ENCODE assay signal across 27 cellular contexts in the genomic region with DNA sequence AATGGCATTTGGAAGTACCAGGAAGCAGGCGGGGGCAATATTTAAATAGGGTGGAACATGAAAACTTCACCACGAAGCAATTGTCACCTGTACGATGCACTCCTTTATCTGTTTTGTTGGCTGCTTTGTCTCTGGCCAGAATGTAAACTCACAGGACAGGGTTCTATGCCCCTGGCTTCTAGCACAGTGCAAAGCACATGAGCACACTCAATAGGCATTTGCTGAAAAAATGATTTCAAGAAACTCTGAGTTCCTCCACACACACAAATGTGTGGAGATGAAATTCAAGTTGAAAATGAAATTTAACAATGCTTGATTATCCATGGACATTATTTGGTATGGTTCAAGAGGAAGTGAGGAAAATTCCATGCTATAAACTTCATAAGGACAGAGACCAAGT.
DNase-seq lines count a peak whose midpoint lies in the region; ATAC-seq and TF ChIP-seq lines count a peak whose summit lies in the region.
"Had no signal": no experiment of that assay in that cellular context is flagged by ENCODE, and none has a peak within 500 bp of the region (broad histone marks: within the 10 kb centered on the region; RNA-seq: fewer than 3 reads in every experiment).

No MANE protein-coding gene starts in this region.

- H2BK120ac ChIP-seq in IMR-90 (ENCODE audit: low read depth, low read length) = peak overlapping the region; percentile 67
- no peak overlapping the region for H2BK120ac ChIP-seq in mesenchymal stem cell (ENCODE audit: low read depth, low read length)

- H3K27ac ChIP-seq in IMR-90 (ENCODE audit: insufficient read depth, low read length) (no peak overlapping the region; the same call in 1 of the 2 replicates), mammary epithelial cell (ENCODE audit: insufficient read depth, low read depth, low read length) (peak overlapping the region; percentile 98), mesenchymal stem cell (ENCODE audit: low read length, poor library complexity, severe bottlenecking) (peak overlapping the region; percentile 48), transverse colon (no peak overlapping the region)
- H3K27ac ChIP-seq: cardiac muscle cell, colonic mucosa, lower lobe of right lung had no signal

- H2BK5ac ChIP-seq in IMR-90 (ENCODE audit: low read depth, low read length, poor library complexity, severe bottlenecking) (peak overlapping the region; percentile 86), mesenchymal stem cell (ENCODE audit: low read depth, low read length, poor library complexity, severe bottlenecking) (no peak overlapping the region)

- H3K9ac ChIP-seq in IMR-90 (ENCODE audit: low read depth, low read length) = no peak overlapping the region
- H3K9ac ChIP-seq in mammary epithelial cell (ENCODE audit: insufficient read depth, low read length) = peak overlapping the region; percentile 53
- peak overlapping the region; percentile 53 for H3K9ac ChIP-seq in mesenchymal stem cell (ENCODE audit: low read length)

- H3K4me1 ChIP-seq in IMR-90 (ENCODE audit: control insufficient read depth, insufficient read depth, low read length) (peaks cover 15% of the 10 kb centered on the region), mammary epithelial cell (ENCODE audit: insufficient read depth, low read length) (peaks cover 63% of the 10 kb centered on the region), mesenchymal stem cell (ENCODE audit: control insufficient read depth, insufficient read depth, low read depth, low read length) (peaks cover 11% of the 10 kb centered on the region), Caco-2 (no peaks in the 10 kb centered on the region), transverse colon (no peaks in the 10 kb centered on the region)
- H3K4me1 ChIP-seq: colonic mucosa, lower lobe of right lung had no signal

- peaks cover 7% of the 10 kb centered on the region for H3K9me1 ChIP-seq in IMR-90 (ENCODE audit: insufficient read depth, low read length)

- peak overlapping the region; percentile 64 for H2AK5ac ChIP-seq in IMR-90 (ENCODE audit: low read depth, low read length)
- H2AK5ac ChIP-seq in mesenchymal stem cell (ENCODE audit: low read length, severe bottlenecking) = no peak overlapping the region

- POLR2A ChIA-PET in IMR-90 (lab: Charles Lee; ENCODE audit: unreplicated experiment) = interaction anchor here (0.7 kb wide), 1 partner anchor 13 kb away, joined by 3 read pairs; no protein-coding TSS in a partner anchor
- POLR2A ChIA-PET in Caco-2 (lab: Charles Lee) = no interaction called here

- H3K79me2 ChIP-seq in mammary epithelial cell (ENCODE audit: insufficient read depth, low read length) = no peaks in the 10 kb centered on the region

- H2BK20ac ChIP-seq in IMR-90 (ENCODE audit: low read depth, low read length) = peak overlapping the region; percentile 60

- H2AFZ ChIP-seq in IMR-90 (replicated peaks; ENCODE audit: low read length, poor library complexity) (peak overlapping the region; percentile 56), mammary epithelial cell (ENCODE audit: low read depth, low read length) (no peak overlapping the region), mesenchymal stem cell (ENCODE audit: low read depth, low read length) (no peak overlapping the region)

- H4K8ac ChIP-seq in IMR-90 (ENCODE audit: low read depth in 2 of 2, low read length in 2 of 2) (peak overlapping the region; percentile 67 to 70), mesenchymal stem cell (ENCODE audit: low read length) (no peak overlapping the region)

- peak overlapping the region; percentile 18 to 86 for H2BK12ac ChIP-seq in mesenchymal stem cell (ENCODE audit: low read length in 2 of 2)

- 83% methylated on average over 1 of the region's 3 CpGs; no CpG with 5 or more reads in 1 of the 2 experiments for WGBS in IMR-90 (ENCODE audit: extremely low coverage in 2 of 2, insufficient read length in 1 of 2), 2 experiments
- 86% methylated on average over 3 of the region's 3 CpGs for WGBS in mammary epithelial cell (ENCODE audit: low coverage, missing lambda C conversion rate)
- 86% methylated on average over 3 of the region's 3 CpGs for WGBS in mesenchymal stem cell
- WGBS in transverse colon (ENCODE audit: low coverage in 1 of 2), 2 donors = 44 to 69% methylated on average over 3 of the region's 3 CpGs

- TF ChIP-seq POLR2A in IMR-90 (IDR thresholded peaks at IDR 0.05; ENCODE audit: low read depth, low read length) (no peak), erythroblast (IDR thresholded peaks at IDR 0.05; ENCODE audit: low read length) (no peak), transverse colon (IDR thresholded peaks at IDR 0.05) (no peak)

- peak overlapping the region; percentile 56 for H4K91ac ChIP-seq in IMR-90 (ENCODE audit: insufficient read depth, low read depth, low read length)
- H4K91ac ChIP-seq in mesenchymal stem cell (ENCODE audit: low read length) = no peak overlapping the region

- H3K4ac ChIP-seq in IMR-90 (ENCODE audit: low read depth, low read length) = peak overlapping the region; percentile 27
- H3K4ac ChIP-seq in mesenchymal stem cell (ENCODE audit: low read depth in 1 of 2, low read length in 2 of 2) = peak overlapping the region in 1 of 2 experiments; percentile 32

- no peaks in the 10 kb centered on the region for H3K36me3 ChIP-seq in IMR-90 (ENCODE audit: control insufficient read depth, insufficient read depth, low read length)
- no peaks in the 10 kb centered on the region for H3K36me3 ChIP-seq in mammary epithelial cell (ENCODE audit: insufficient read depth, low read length)
- H3K36me3 ChIP-seq in mesenchymal stem cell (ENCODE audit: control insufficient read depth in 1 of 2, insufficient read depth in 2 of 2, low read depth in 1 of 2, low read length in 2 of 2) = no peaks in the 10 kb centered on the region
- no peaks in the 10 kb centered on the region for H3K36me3 ChIP-seq in Caco-2 (ENCODE audit: control insufficient read depth, insufficient read depth, low read length)
- no peaks in the 10 kb centered on the region for H3K36me3 ChIP-seq in transverse colon
- H3K36me3 ChIP-seq: cardiac muscle cell, colonic mucosa, lower lobe of right lung, suprapubic skin had no signal

- H3K23ac ChIP-seq in IMR-90 (ENCODE audit: low read depth, low read length) (peak overlapping the region; percentile 49; the same call in 1 of the 2 replicates), mesenchymal stem cell (ENCODE audit: low read length in 2 of 2) (no peak overlapping the region)

- no peak overlapping the region for H3K4me3 Mint-ChIP-seq in Caco-2 (ENCODE audit: unreplicated experiment)
- H3K4me3 Mint-ChIP-seq: activated B cell treated with CpG ODN at 0.5 μM for 24 hours; activated CD4-positive, alpha-beta T cell treated with anti-CD3 and anti-CD28 coated beads, Interleukin-2, amount 10 ng/mL, durations not matched to agents 7 days and 5 days; B cell; CD4-positive, alpha-beta memory T cell; natural killer cell had no signal

- no peak overlapping the region; the same call in 1 of the 2 replicates for H4K5ac ChIP-seq in IMR-90 (ENCODE audit: low read depth, low read length)

- H3K4me2 ChIP-seq in IMR-90 (ENCODE audit: low read depth, low read length) (peak overlapping the region; percentile 48; the same call in 1 of the 2 replicates), mammary epithelial cell (ENCODE audit: insufficient read depth, low read depth, low read length) (peak overlapping the region; percentile 16), mesenchymal stem cell (ENCODE audit: low read length, poor library complexity, severe bottlenecking) (no peak overlapping the region)

- H3K4me1 Mint-ChIP-seq in Caco-2 (ENCODE audit: low read depth, unreplicated experiment) = no peaks in the 10 kb centered on the region
- H3K4me1 Mint-ChIP-seq: activated B cell treated with CpG ODN at 0.5 μM for 24 hours; activated CD4-positive, alpha-beta T cell treated with anti-CD3 and anti-CD28 coated beads, Interleukin-2, amount 10 ng/mL, durations not matched to agents 7 days and 5 days; B cell; CD4-positive, alpha-beta memory T cell; natural killer cell had no signal

- no peaks in the 10 kb centered on the region for H3K79me1 ChIP-seq in IMR-90 (ENCODE audit: low read depth in 1 of 2, low read length in 2 of 2)
- H3K79me1 ChIP-seq in mesenchymal stem cell (replicated peaks; ENCODE audit: low read length, poor library complexity, severe bottlenecking) = no peaks in the 10 kb centered on the region

- no peak overlapping the region for H2AK9ac ChIP-seq in IMR-90 (replicated peaks; ENCODE audit: low read depth, low read length, poor library complexity)

- DNase-seq in AG10803 (ENCODE audit: low read depth) = peak; percentile 13
- DNase-seq in IMR-90 = peak; percentile 34
- DNase-seq in mammary epithelial cell = no peak
- no peak for DNase-seq in mesenchymal stem cell
- no peak for DNase-seq in erythroblast (lab: John Stamatoyannopoulos, UW)
- no peak for DNase-seq in Caco-2
- DNase-seq in transverse colon = no peak
- DNase-seq: activated B cell treated with CpG ODN at 0.5 μM for 24 hours; activated CD4-positive, alpha-beta T cell treated with anti-CD3 and anti-CD28 coated beads, Interleukin-2, amount 10 ng/mL, durations not matched to agents 7 days and 5 days; activated effector memory CD4-positive, alpha-beta T cell treated with Interleukin-2 at 50 U/mL for 16 hours; CD4-positive, alpha-beta memory T cell; colonic mucosa; DMS 273 treated with DMSO at 0.1 percent for 48 hours; effector CD4-positive, alpha-beta T cell; kidney glomerular epithelial cell; lower lobe of right lung; natural killer cell; NCI-H1092; NCI-H187; NCI-H446 treated with DMSO at 0.1 percent for 48 hours; occipital lobe; stimulated activated naive CD4-positive, alpha-beta T cell had no signal

- BruUV-seq in IMR-90 (replicated peaks; lab: Mats Ljungman, UMichigan) (no TSS peak), mammary epithelial cell (replicated peaks; lab: Mats Ljungman, UMichigan) (no TSS peak), Caco-2 (replicated peaks; lab: Mats Ljungman, UMichigan) (no TSS peak)

- no peak for TF ChIP-seq RAD21 in IMR-90 (IDR thresholded peaks at IDR 0.05; ENCODE audit: low read length)

- no peaks in the 10 kb centered on the region for H3K27me3 ChIP-seq in IMR-90 (ENCODE audit: control insufficient read depth, insufficient read depth, low read length)
- no peaks in the 10 kb centered on the region for H3K27me3 ChIP-seq in mammary epithelial cell (ENCODE audit: insufficient read depth, low read length)
- H3K27me3 ChIP-seq in mesenchymal stem cell (ENCODE audit: control insufficient read depth in 1 of 2, insufficient read depth in 1 of 2, low read length in 2 of 2) = no peaks in the 10 kb centered on the region
- H3K27me3 ChIP-seq in Caco-2 (replicated peaks; ENCODE audit: control insufficient read depth, insufficient read depth, low read length) = no peaks in the 10 kb centered on the region
- H3K27me3 ChIP-seq in transverse colon = no peaks in the 10 kb centered on the region
- H3K27me3 ChIP-seq: cardiac muscle cell, colonic mucosa, suprapubic skin had no signal

- H3K9me3 ChIP-seq in IMR-90 (ENCODE audit: control insufficient read depth, insufficient read depth, low read length) (no peaks in the 10 kb centered on the region), mammary epithelial cell (replicated peaks; ENCODE audit: insufficient read depth, low read length) (peaks cover 3% of the 10 kb centered on the region), mesenchymal stem cell (ENCODE audit: control insufficient read depth, low read length) (peaks cover 3% of the 10 kb centered on the region), Caco-2 (no peaks in the 10 kb centered on the region), transverse colon (no peaks in the 10 kb centered on the region)
- H3K9me3 ChIP-seq: colonic mucosa, lower lobe of right lung, suprapubic skin had no signal

- peak overlapping the region; percentile 96; the same call in 1 of the 2 replicates for H3K18ac ChIP-seq in IMR-90 (ENCODE audit: low read depth, low read length)
- no peak overlapping the region for H3K18ac ChIP-seq in mesenchymal stem cell (ENCODE audit: low read depth in 1 of 2, low read length in 2 of 2)

- H3K27me3 Mint-ChIP-seq in Caco-2 (ENCODE audit: insufficient read depth, unreplicated experiment) = no peaks in the 10 kb centered on the region
- H3K27me3 Mint-ChIP-seq: activated B cell treated with CpG ODN at 0.5 μM for 24 hours; activated CD4-positive, alpha-beta T cell treated with anti-CD3 and anti-CD28 coated beads, Interleukin-2, amount 10 ng/mL, durations not matched to agents 7 days and 5 days; B cell; CD4-positive, alpha-beta memory T cell had no signal

- ATAC-seq in IMR-90 (ENCODE audit: low read depth) (no peak; the same call in 1 of the 2 replicates), GM21528 (IDR thresholded peaks at IDR 0.05; ENCODE audit: low FRiP score, unreplicated experiment) (no peak)
- ATAC-seq: activated naive CD4-positive, alpha-beta T cell treated with anti-CD3 and anti-CD28 coated beads, Interleukin-2, amount 50 U/mL, for 72 hours; lower lobe of right lung; natural killer cell had no signal

- TF ChIP-seq EP300 in transverse colon (IDR thresholded peaks at IDR 0.05; ENCODE audit: low read depth) = no peak

- no peak overlapping the region for H3K56ac ChIP-seq in IMR-90 (ENCODE audit: extremely low read depth, insufficient read depth, low read length)

- dilution Hi-C loops in IMR-90 (cut with HindIII; ENCODE audit: low sequenced_read_pairs, unreplicated experiment) = no loop called here
- dilution Hi-C loops in mammary epithelial cell (cut with HindIII; ENCODE audit: low sequenced_read_pairs) = no loop called here

- H3K14ac ChIP-seq in IMR-90 (replicated peaks; ENCODE audit: low read depth, low read length) (peak overlapping the region; percentile 28; the same call in 1 of the 2 replicates), mesenchymal stem cell (ENCODE audit: low read length in 2 of 2) (no peak overlapping the region)

- TF ChIP-seq CTCF in AG10803 (conservative IDR thresholded peaks at IDR 0.05; ENCODE audit: low read length) = no peak
- TF ChIP-seq CTCF in IMR-90 (conservative IDR thresholded peaks at IDR 0.05; ENCODE audit: low read depth, low read length) = no peak
- TF ChIP-seq CTCF in mammary epithelial cell (conservative IDR thresholded peaks at IDR 0.05 in 1 of 2, IDR thresholded peaks at IDR 0.05 in 1 of 2; ENCODE audit: extremely low read depth in 1 of 2, insufficient read depth in 1 of 2, low read depth in 1 of 2, low read length in 2 of 2) = no peak
- no peak for TF ChIP-seq CTCF in Caco-2 (IDR thresholded peaks at IDR 0.05; ENCODE audit: insufficient read depth in 1 of 2, low read depth in 1 of 2, low read length in 1 of 2, severe bottlenecking in 1 of 2, unreplicated experiment in 1 of 2)
- no peak for TF ChIP-seq CTCF in transverse colon (IDR thresholded peaks at IDR 0.05)

- H3K4me3 ChIP-seq in AG10803 (ENCODE audit: low read length) (no peak overlapping the region), IMR-90 (ENCODE audit: insufficient read depth, low read depth, low read length) (no peak overlapping the region), mammary epithelial cell (replicated peaks in 1 of 3; ENCODE audit: insufficient read depth in 1 of 3, low read depth in 2 of 3, low read length in 3 of 3) (no peak overlapping the region), mesenchymal stem cell (ENCODE audit: insufficient read depth in 1 of 2, low read depth in 1 of 2, low read length in 2 of 2) (no peak overlapping the region), Caco-2 (ENCODE audit: low read depth, low read length) (no peak overlapping the region), transverse colon (no peak overlapping the region)
- H3K4me3 ChIP-seq: cardiac muscle cell, colonic mucosa, lower lobe of right lung, suprapubic skin had no signal

- H3K36me3 Mint-ChIP-seq in Caco-2 (ENCODE audit: insufficient read depth, unreplicated experiment) = no peaks in the 10 kb centered on the region
- H3K36me3 Mint-ChIP-seq: activated naive CD4-positive, alpha-beta T cell treated with anti-CD3 and anti-CD28 coated beads, Interleukin-2, amount 50 U/mL, for 72 hours; CD4-positive, alpha-beta memory T cell; natural killer cell had no signal

- no peaks in the 10 kb centered on the region for H3K9me3 Mint-ChIP-seq in Caco-2 (ENCODE audit: unreplicated experiment)
- H3K9me3 Mint-ChIP-seq: activated B cell treated with CpG ODN at 0.5 μM for 24 hours; activated CD4-positive, alpha-beta T cell treated with anti-CD3 and anti-CD28 coated beads, Interleukin-2, amount 10 ng/mL, durations not matched to agents 7 days and 5 days; activated naive CD4-positive, alpha-beta T cell treated with anti-CD3 and anti-CD28 coated beads, Interleukin-2, amount 50 U/mL, for 72 hours; CD4-positive, alpha-beta memory T cell; natural killer cell had no signal

- in situ Hi-C loops in IMR-90 (cut with MboI; ENCODE audit: low sequenced_read_pairs) = loop anchor here (25.0 kb wide), 3 partner anchors 734 to 1384 kb away; partner anchors contain the start of gene C3orf49
- in situ Hi-C loops in mammary epithelial cell (cut with MboI; ENCODE audit: low sequenced_read_pairs in 2 of 2) = loop anchor here in 1 of 2 donors (25.0 kb wide), 1 partner anchor 1209 kb away; the partner anchor contains the start of gene C3orf49
- in situ Hi-C loops in transverse colon (cut with MboI; ENCODE audit: low pct_ligation_motif_present in 1 of 4, low pct_unique_long_range_greater_than_20kb in 1 of 4, low sequenced_read_pairs in 3 of 4) = no loop called here

- no peak overlapping the region for H3K27ac Mint-ChIP-seq in Caco-2 (ENCODE audit: unreplicated experiment)
- H3K27ac Mint-ChIP-seq: activated B cell treated with CpG ODN at 0.5 μM for 24 hours; activated CD4-positive, alpha-beta T cell treated with anti-CD3 and anti-CD28 coated beads, Interleukin-2, amount 10 ng/mL, durations not matched to agents 7 days and 5 days; activated naive CD4-positive, alpha-beta T cell treated with anti-CD3 and anti-CD28 coated beads, Interleukin-2, amount 50 U/mL, for 72 hours; B cell; CD4-positive, alpha-beta memory T cell; natural killer cell had no signal

- CTCF ChIA-PET in IMR-90 (lab: Yijun Ruan, JAX) = no interaction called here
- CTCF ChIA-PET in mammary epithelial cell (lab: Charles Lee; ENCODE audit: low non-redundant PET) = no interaction called here
- CTCF ChIA-PET in Caco-2 (lab: Charles Lee) = no interaction called here

- H2BK15ac ChIP-seq in IMR-90 (ENCODE audit: low read depth, low read length) (peak overlapping the region; percentile 78; the same call in 1 of the 3 replicates), mesenchymal stem cell (ENCODE audit: low read depth, poor library complexity, severe bottlenecking) (no peak overlapping the region)

- H4K20me1 ChIP-seq in IMR-90 (ENCODE audit: insufficient read depth, low read length) (no peaks in the 10 kb centered on the region), mammary epithelial cell (ENCODE audit: insufficient read depth, low read length) (no peaks in the 10 kb centered on the region)

- intact Hi-C loops in IMR-90 (cut with micrococcal nuclease) (no loop called here), mammary epithelial cell (cut with micrococcal nuclease) (no loop called here), Caco-2 (cut with micrococcal nuclease; ENCODE audit: unreplicated experiment) (no loop called here), transverse colon (cut with DNase I; ENCODE audit: low total_unique reads) (no loop called here)

Comparison
In these comparisons a context has a peak if more than half of its experiments do, and no peak if none do; other contexts are left out.
1. DNase-seq: peak in AG10803 (single experiment) and IMR-90 (single experiment); none in mammary epithelial cell (single experiment), mesenchymal stem cell (single experiment), erythroblast (0 of 2), Caco-2 (0 of 2) and transverse colon (single experiment).
2. H3K27ac ChIP-seq: peak in mammary epithelial cell (single experiment) and mesenchymal stem cell (single experiment); none in IMR-90 (single experiment) and transverse colon (0 of 4).